25 cellular contexts compared by ENCODE assay signal in the genomic region with DNA sequence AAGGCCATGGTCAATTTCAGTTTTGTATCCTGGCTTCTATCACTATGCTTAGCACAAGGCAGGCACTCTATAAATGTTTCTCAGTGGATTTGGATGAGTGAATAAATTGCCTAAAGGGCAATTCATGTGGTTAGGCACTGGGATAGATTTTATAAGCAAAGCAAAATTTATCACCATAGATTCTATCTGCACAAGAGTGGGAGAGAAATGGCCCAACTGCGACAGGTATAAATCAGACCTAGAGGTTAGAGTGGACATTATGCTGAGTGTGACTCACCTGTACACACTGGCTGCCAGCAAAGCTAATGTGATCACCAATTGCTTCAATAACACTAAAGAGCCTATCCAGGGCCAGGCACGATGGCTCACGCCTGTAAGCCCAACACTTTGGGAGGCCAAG.
"Had no signal": no experiment of that assay in that cellular context is flagged by ENCODE, and none has a peak within 500 bp of the region (broad histone marks: within the 10 kb centered on the region; RNA-seq: fewer than 3 reads in every experiment).

No MANE protein-coding gene starts in this region.

- H3K27ac ChIP-seq: neutrophil, pancreas, prostate gland, right lobe of liver, sigmoid colon, suprapubic skin, testis, tibial artery, transverse colon, upper lobe of right lung, uterus had no signal

- ATAC-seq: naive thymus-derived CD8-positive, alpha-beta T cell; natural killer cell treated with Interleukin-12 subunit alpha and Interleukin-12 subunit beta and Interleukin-15 and Interleukin-18, amount 100 ng/mL, for 72 hours; pancreas; right cardiac atrium; right lobe of liver; stimulated activated effector memory CD8-positive, alpha-beta T cell treated with anti-CD3 and anti-CD28 coated beads, Interleukin-12 subunit alpha, Interleukin-12 subunit beta, amount 100 ng/mL, for 72 hours; stimulated activated naive B cell treated with anti-CD40 and anti-IgM and Interleukin-4, amounts not matched to agents 10 μg/mL and 1 μg/mL and 100 μg/mL, for 72 hours; upper lobe of right lung had no signal

- H3K9me3 ChIP-seq: neutrophil, pancreas, prostate gland, right lobe of liver, sigmoid colon, suprapubic skin, testis, tibial artery, transverse colon, upper lobe of right lung, uterus had no signal

- H3K36me3 ChIP-seq: neutrophil, pancreas, prostate gland, right lobe of liver, sigmoid colon, suprapubic skin, tibial artery, transverse colon, upper lobe of right lung, uterus had no signal

- H3K4me3 ChIP-seq: pancreas, prostate gland, right lobe of liver, sigmoid colon, suprapubic skin, testis, tibial artery, transverse colon, upper lobe of right lung, uterus had no signal

- DNase-seq: naive thymus-derived CD8-positive, alpha-beta T cell; nephron progenitor cell; nucleus accumbens; pancreas; right cardiac atrium; right lobe of liver; sigmoid colon; small intestine; stimulated activated CD4-positive, alpha-beta T cell treated with anti-CD3 and anti-CD28 coated beads, Interleukin-15, amount 100 ng/mL, for 24 hours; stimulated activated CD4-positive, alpha-beta T cell treated with anti-CD3 and anti-CD28 coated beads, Interleukin-2, amount 100 ng/mL, for 24 hours; stimulated activated CD4-positive, alpha-beta T cell treated with anti-CD3 and anti-CD28 coated beads, Interleukin-2, amount 100 ng/mL, for 48 hours; stimulated activated CD4-positive, alpha-beta T cell treated with anti-CD3 and anti-CD28 coated beads, Interleukin-4, amount 100 ng/mL, for 24 hours; stimulated activated naive B cell treated with anti-CD40 and anti-IgM and Interleukin-4, amounts not matched to agents 10 μg/mL and 1 μg/mL and 100 μg/mL, for 72 hours; stimulated activated naive CD4-positive, alpha-beta T cell treated with Interleukin-2 at 50 U/mL for 16 hours; substantia nigra; testis; tibial artery; transverse colon; upper lobe of right lung; uterus had no signal

- H3K4me1 ChIP-seq: pancreas, prostate gland, right lobe of liver, suprapubic skin, testis, tibial artery, transverse colon, upper lobe of right lung, uterus had no signal

- H3K27me3 ChIP-seq: neutrophil, pancreas, right lobe of liver, sigmoid colon, testis, upper lobe of right lung, uterus had no signal
